8 cellular contexts compared by ENCODE assay signal in genomic region chr10:102055647-102056419, GRCh38. TPM values are rescaled to one million over a fixed set of nuclear protein-coding genes. Genes with fewer than 3 reads are reported as not detected.
A peak's percentile ranks its signal among the peaks of the same experiment; 100 is the strongest.
DNase-seq lines count a peak whose midpoint lies in the region; ATAC-seq and TF ChIP-seq lines count a peak whose summit lies in the region.

ARMH3 (minus strand) TSS chr10:102056173; CDS start chr10:102040114, 16,059 bp downstream.

- peak within 1 kb of the TSS; percentile 92 for H3K27ac Mint-ChIP-seq in activated T-helper 2 cell treated with anti-CD3 and anti-CD28 coated beads, Interferon-gamma antibody, Interleukin-2, Interleukin-4, amounts not matched to agents 10 μg/mL and 5 μg/mL and 100 μg/mL, durations not matched to agents 14 hours and 24 hours and 36 hours
- H3K27ac Mint-ChIP-seq in natural killer cell treated with Interleukin-12 subunit alpha and Interleukin-12 subunit beta and Interleukin-15 and Interleukin-18, amount 100 ng/mL, for 72 hours: peak within 1 kb of the TSS; percentile 91 to 96

- no peaks in the 10 kb centered on the region for H4K20me1 ChIP-seq in DOHH2 (ENCODE audit: control insufficient read depth, insufficient read depth, low read depth, low read length)
- H4K20me1 ChIP-seq in GM23248 (ENCODE audit: insufficient read depth): no peaks in the 10 kb centered on the region

- H3K9me2 ChIP-seq in DOHH2 (replicated peaks; ENCODE audit: control insufficient read depth, low read length) (no peaks in the 10 kb centered on the region), GM23248 (ENCODE audit: insufficient read depth) (no peaks in the 10 kb centered on the region)

- H3K9me3 ChIP-seq in DOHH2 (ENCODE audit: control insufficient read depth, insufficient read depth, low read length) (no peaks in the 10 kb centered on the region), GM23248 (ENCODE audit: low read depth) (no peaks in the 10 kb centered on the region), RWPE2 (ENCODE audit: severe bottlenecking) (no peaks in the 10 kb centered on the region)

- peak within 1 kb of the TSS; percentile 21 for H3K27ac ChIP-seq in DOHH2 (ENCODE audit: low read depth, low read length)
- peak within 1 kb of the TSS; percentile 74 for H3K27ac ChIP-seq in GM23248
- peak within 1 kb of the TSS; percentile 66 for H3K27ac ChIP-seq in RWPE2 (ENCODE audit: poor library complexity, severe bottlenecking)

- no peaks in the 10 kb centered on the region for H3F3A ChIP-seq in DOHH2 (ENCODE audit: control insufficient read depth, insufficient read depth)
- peaks cover 10% of the 10 kb centered on the region for H3F3A ChIP-seq in GM23248 (ENCODE audit: insufficient read depth)

- H3K9me3 Mint-ChIP-seq in activated T-helper 2 cell treated with anti-CD3 and anti-CD28 coated beads, Interferon-gamma antibody, Interleukin-2, Interleukin-4, amounts not matched to agents 10 μg/mL and 5 μg/mL and 100 μg/mL, durations not matched to agents 14 hours and 24 hours and 36 hours: no peaks in the 10 kb centered on the region
- no peaks in the 10 kb centered on the region for H3K9me3 Mint-ChIP-seq in natural killer cell treated with Interleukin-12 subunit alpha and Interleukin-12 subunit beta and Interleukin-15 and Interleukin-18, amount 100 ng/mL, for 72 hours

- H3K4me2 ChIP-seq in DOHH2 (ENCODE audit: low read length) (peak within 1 kb of the TSS; percentile 74), GM23248 (ENCODE audit: unreplicated experiment) (peak within 1 kb of the TSS; percentile 86)

- H3K36me3 ChIP-seq in DOHH2 (ENCODE audit: control insufficient read depth, low read length) (peaks cover 3% of the 10 kb centered on the region; the same call in 1 of the 2 replicates), GM23248 (ENCODE audit: low read depth) (no peaks in the 10 kb centered on the region), RWPE2 (ENCODE audit: low read depth) (no peaks in the 10 kb centered on the region; the same call in 1 of the 2 replicates)

- H3K27me3 ChIP-seq in DOHH2 (ENCODE audit: control insufficient read depth, low read length): no peaks in the 10 kb centered on the region
- no peaks in the 10 kb centered on the region for H3K27me3 ChIP-seq in GM23248 (replicated peaks; ENCODE audit: insufficient read depth)
- H3K27me3 ChIP-seq in RWPE2 (ENCODE audit: insufficient read depth, poor library complexity, severe bottlenecking): no peaks in the 10 kb centered on the region

- DNase-seq in GM23248 (peak; percentile 99), LHCN-M2 (ENCODE audit: low read depth) (peak; percentile 98), RWPE2 (ENCODE audit: low spot score) (peak; percentile 94), fibroblast of pulmonary artery (ENCODE audit: low read depth) (peak; percentile 99)
- DNase-seq in activated T-helper 2 cell treated with anti-CD3 and anti-CD28 coated beads, Interferon-gamma antibody, Interleukin-2, Interleukin-4, amounts not matched to agents 10 μg/mL and 5 μg/mL and 100 μg/mL, durations not matched to agents 14 hours and 24 hours and 36 hours (ENCODE audit: low spot score): peak; percentile 90
- DNase-seq in natural killer cell treated with Interleukin-12 subunit alpha and Interleukin-12 subunit beta and Interleukin-15 and Interleukin-18, amount 100 ng/mL, for 72 hours (ENCODE audit: low spot score): peak; percentile 93
- peak; percentile 91 for DNase-seq in stimulated activated naive CD8-positive, alpha-beta T cell treated with anti-CD3 and anti-CD28 coated beads, Interleukin-15, Interleukin-2, amounts not matched to agents 100 U/mL and 50 U/mL, for 24 hours

- H3K4me3 Mint-ChIP-seq in activated T-helper 2 cell treated with anti-CD3 and anti-CD28 coated beads, Interferon-gamma antibody, Interleukin-2, Interleukin-4, amounts not matched to agents 10 μg/mL and 5 μg/mL and 100 μg/mL, durations not matched to agents 14 hours and 24 hours and 36 hours (ENCODE audit: low read depth): peak within 1 kb of the TSS; percentile 94
- H3K4me3 Mint-ChIP-seq in natural killer cell treated with Interleukin-12 subunit alpha and Interleukin-12 subunit beta and Interleukin-15 and Interleukin-18, amount 100 ng/mL, for 72 hours: peak within 1 kb of the TSS; percentile 97

- ATAC-seq in RWPE2 (ENCODE audit: low read depth): peak; percentile 97
- peak; percentile 98 to 99 for ATAC-seq in natural killer cell treated with Interleukin-12 subunit alpha and Interleukin-12 subunit beta and Interleukin-15 and Interleukin-18, amount 100 ng/mL, for 72 hours
- ATAC-seq in stimulated activated naive CD8-positive, alpha-beta T cell treated with anti-CD3 and anti-CD28 coated beads, Interleukin-15, Interleukin-2, amounts not matched to agents 100 U/mL and 50 U/mL, for 24 hours: peak; percentile 99

- peak within 1 kb of the TSS; percentile 85 for H3K9ac ChIP-seq in GM23248

- H3K4me1 ChIP-seq in DOHH2 (ENCODE audit: control insufficient read depth, low read length) (peaks cover 26% of the 10 kb centered on the region), GM23248 (ENCODE audit: insufficient read depth) (peaks cover 19% of the 10 kb centered on the region), RWPE2 (ENCODE audit: insufficient read depth, poor library complexity, severe bottlenecking) (no peaks in the 10 kb centered on the region)

- intact Hi-C loops in activated T-helper 2 cell treated with anti-CD3 and anti-CD28 coated beads, Interferon-gamma antibody, Interleukin-2, Interleukin-4, amounts not matched to agents 10 μg/mL and 5 μg/mL and 100 μg/mL, durations not matched to agents 14 hours and 24 hours and 36 hours (cut with micrococcal nuclease): loop anchor here (1.0 kb wide), 3 partner anchors 9 to 446 kb away; partner anchors contain the start of genes ACTR1A, HPS6 and NOLC1

- H3K27me3 Mint-ChIP-seq in activated T-helper 2 cell treated with anti-CD3 and anti-CD28 coated beads, Interferon-gamma antibody, Interleukin-2, Interleukin-4, amounts not matched to agents 10 μg/mL and 5 μg/mL and 100 μg/mL, durations not matched to agents 14 hours and 24 hours and 36 hours (ENCODE audit: low read depth): no peaks in the 10 kb centered on the region
- no peaks in the 10 kb centered on the region for H3K27me3 Mint-ChIP-seq in natural killer cell treated with Interleukin-12 subunit alpha and Interleukin-12 subunit beta and Interleukin-15 and Interleukin-18, amount 100 ng/mL, for 72 hours

- H3K4me1 Mint-ChIP-seq in activated T-helper 2 cell treated with anti-CD3 and anti-CD28 coated beads, Interferon-gamma antibody, Interleukin-2, Interleukin-4, amounts not matched to agents 10 μg/mL and 5 μg/mL and 100 μg/mL, durations not matched to agents 14 hours and 24 hours and 36 hours (ENCODE audit: low read depth): peaks cover 16% of the 10 kb centered on the region
- peaks cover 33 to 37% of the 10 kb centered on the region in 2 donors for H3K4me1 Mint-ChIP-seq in natural killer cell treated with Interleukin-12 subunit alpha and Interleukin-12 subunit beta and Interleukin-15 and Interleukin-18, amount 100 ng/mL, for 72 hours (ENCODE audit: low read depth in 2 of 2)

- H2AFZ ChIP-seq in GM23248: peak within 1 kb of the TSS; percentile 99

- 0 to 2% methylated on average over 59 to 76 of the region's 79 CpGs for WGBS in GM23248 (ENCODE audit: low coverage in 1 of 2, low lambda C conversion rate in 2 of 2, missing lambda C conversion rate in 2 of 2), 2 experiments

- H3K79me2 ChIP-seq in DOHH2 (ENCODE audit: control insufficient read depth, low read length) (peaks cover 46% of the 10 kb centered on the region), GM23248 (ENCODE audit: insufficient read depth) (peaks cover 49% of the 10 kb centered on the region)

- H3K4me3 ChIP-seq in DOHH2 (ENCODE audit: low read length) (peak within 1 kb of the TSS; percentile 95), GM23248 (peak within 1 kb of the TSS; percentile 90), RWPE2 (ENCODE audit: severe bottlenecking) (peak within 1 kb of the TSS; percentile 64), fibroblast of pulmonary artery (replicated peaks; ENCODE audit: low read depth, low read length) (peak within 1 kb of the TSS; percentile 79)

- in situ Hi-C loops in GM23248 (cut with MboI): no loop called here

- TF ChIP-seq CTCF in DOHH2 (IDR thresholded peaks at IDR 0.05; ENCODE audit: low read depth, low read length, poor library complexity, severe bottlenecking) (no peak), RWPE2 (IDR thresholded peaks at IDR 0.05; ENCODE audit: poor library complexity, severe bottlenecking) (no peak), fibroblast of pulmonary artery (IDR thresholded peaks at IDR 0.05; ENCODE audit: low read length, missing control alignments) (no peak)

- peaks cover 7% of the 10 kb centered on the region for H3K36me3 Mint-ChIP-seq in activated T-helper 2 cell treated with anti-CD3 and anti-CD28 coated beads, Interferon-gamma antibody, Interleukin-2, Interleukin-4, amounts not matched to agents 10 μg/mL and 5 μg/mL and 100 μg/mL, durations not matched to agents 14 hours and 24 hours and 36 hours (ENCODE audit: low read depth)
- H3K36me3 Mint-ChIP-seq in natural killer cell treated with Interleukin-12 subunit alpha and Interleukin-12 subunit beta and Interleukin-15 and Interleukin-18, amount 100 ng/mL, for 72 hours: no peaks in the 10 kb centered on the region

RNA-seq across cellular contexts. Expression of gene ARMH3, which starts in this region (rescaled TPM):
- 5.6 and 9.0 TPM in 2 replicates for total RNA-seq in GM23248 (2014; rRNA removed; shearing (Covaris generic))
- 9.5 and 11.1 TPM in 2 replicates for polyA plus RNA-seq in GM23248 (2016; fragmentation: Nextera tagmentation; extraction: Ambion mirVana)
- total RNA-seq in LHCN-M2 (2014; rRNA removed): 6.9 and 8.1 TPM in 2 replicates
- 12.5 TPM for polyA plus RNA-seq in LHCN-M2 (2012)
- 19.1 and 25.5 TPM in 2 replicates for total RNA-seq in activated T-helper 2 cell treated with anti-CD3 and anti-CD28 coated beads, Interferon-gamma antibody, Interleukin-2, Interleukin-4, amounts not matched to agents 10 μg/mL and 5 μg/mL and 100 μg/mL, durations not matched to agents 14 hours and 24 hours and 36 hours
- total RNA-seq in natural killer cell treated with Interleukin-12 subunit alpha and Interleukin-12 subunit beta and Interleukin-15 and Interleukin-18, amount 100 ng/mL, for 72 hours: 10 to 100 TPM; 36.5 to 39.3 TPM

Comparison
In these comparisons a context has a peak if more than half of its experiments do, and no peak if none do; other contexts are left out.
1. Peak in every context shown above with its lines: DNase-seq, ATAC-seq, H3K4me3 ChIP-seq and H3K27ac ChIP-seq.
2. H3K27ac ChIP-seq: peak in every context shown above with its lines; median percentile 74 in GM23248; 66 in RWPE2; 21 in DOHH2.